ENCODE assay signal across 8 cellular contexts in the genomic region with DNA sequence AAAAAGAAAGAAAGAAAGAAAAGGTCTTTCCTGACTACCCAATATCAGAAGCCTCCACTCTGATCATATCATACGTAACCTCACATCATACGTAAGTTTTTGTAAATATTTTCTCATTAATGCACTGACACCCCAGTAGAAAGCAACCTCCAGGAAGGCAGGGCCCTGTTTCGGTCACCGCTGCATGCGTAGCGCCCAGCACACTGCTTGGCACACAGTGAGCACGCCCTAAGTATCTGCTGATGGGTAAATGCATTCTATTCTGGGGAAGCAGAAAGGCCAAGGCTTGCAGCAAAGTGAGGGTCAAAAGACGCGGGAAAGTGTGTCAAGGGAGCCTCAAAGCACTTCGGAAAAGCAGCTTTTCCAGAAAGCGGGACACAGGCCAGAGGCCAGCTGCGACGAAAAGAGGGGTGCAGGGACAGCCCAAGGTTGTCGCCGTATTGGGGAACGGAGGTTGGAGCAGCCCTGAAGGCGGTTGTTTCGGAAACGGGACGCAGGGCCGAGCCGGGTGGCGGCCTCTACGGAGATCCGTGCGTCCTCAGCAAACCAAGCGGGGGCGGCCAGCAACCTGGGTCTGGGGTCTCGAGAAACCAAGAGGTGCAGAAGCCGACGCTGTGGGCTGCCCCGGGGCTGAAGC. TPM values are rescaled to one million over a fixed set of nuclear protein-coding genes. Genes with fewer than 3 reads are reported as not detected.
DNase-seq lines count a peak whose midpoint lies in the region; ATAC-seq and TF ChIP-seq lines count a peak whose summit lies in the region.

No MANE protein-coding gene starts in this region.

- H3K27me3 ChIP-seq in ascending aorta (no peaks in the 10 kb centered on the region), right lobe of liver (no peaks in the 10 kb centered on the region)

- H3K27ac Mint-ChIP-seq in Calu3 (ENCODE audit: unreplicated experiment), result peak overlapping the region; percentile 83
- peak overlapping the region; percentile 100 for H3K27ac Mint-ChIP-seq in type B pancreatic cell

- DNase-seq in Calu3 (no peak), ascending aorta (ENCODE audit: low spot score in 2 of 2) (no peak), right lobe of liver (peak in 1 of 3 donors; percentile 59), type B pancreatic cell (ENCODE audit: extremely low spot score, unreplicated experiment) (no peak), AG20443 (ENCODE audit: low spot score) (no peak)
- no peak for DNase-seq in stimulated activated CD4-positive, alpha-beta T cell treated with anti-CD3 and anti-CD28 coated beads, Interleukin-1b, Interleukin-23, amount 100 ng/mL, for 48 hours

- TF ChIP-seq POLR2A in right lobe of liver (IDR thresholded peaks at IDR 0.05), result no peak
- TF ChIP-seq POLR2A in GM18505 (IDR thresholded peaks at IDR 0.05; ENCODE audit: borderline replicate concordance, extremely low read depth, insufficient read depth, insufficient read length), result no peak

- H3K4me3 Mint-ChIP-seq in Calu3 (ENCODE audit: low read depth, unreplicated experiment) (peak overlapping the region; percentile 82), type B pancreatic cell (peak overlapping the region; percentile 100)

- H3K36me3 ChIP-seq in ascending aorta (peaks cover 16 to 35% of the 10 kb centered on the region in 2 donors), right lobe of liver (peaks cover 0 to 31% (median 8%) of the 10 kb centered on the region in 4 donors)

- peaks cover 7 to 20% of the 10 kb centered on the region in 2 donors for H3K4me1 ChIP-seq in ascending aorta
- peaks cover 0 to 25% (median 5%) of the 10 kb centered on the region in 4 donors for H3K4me1 ChIP-seq in right lobe of liver

- CTCF ChIA-PET in Calu3 (lab: Charles Lee), result interaction anchor here (0.7 kb wide), 1 partner anchor 128 kb away, joined by 5 read pairs; a partner anchor contains a TSS

- ATAC-seq in HG03175 (IDR thresholded peaks at IDR 0.05; ENCODE audit: unreplicated experiment) (peak; percentile 16), right lobe of liver (peak; percentile 2 to 16 (median 4)), GM18505 (IDR thresholded peaks at IDR 0.05; ENCODE audit: unreplicated experiment) (no peak)

- H3K36me3 Mint-ChIP-seq in Calu3 (ENCODE audit: insufficient read depth, unreplicated experiment) (peaks cover 41% of the 10 kb centered on the region), type B pancreatic cell (peaks cover 11% of the 10 kb centered on the region)

- H3K9me3 ChIP-seq in ascending aorta, result no peaks in the 10 kb centered on the region
- no peaks in the 10 kb centered on the region for H3K9me3 ChIP-seq in right lobe of liver

- 7% methylated on average over 22 of the region's 32 CpGs for WGBS in right lobe of liver (ENCODE audit: insufficient coverage, low coverage, low lambda C conversion rate, missing lambda C conversion rate)

- H3K27me3 Mint-ChIP-seq in Calu3 (ENCODE audit: unreplicated experiment) (no peaks in the 10 kb centered on the region), type B pancreatic cell (no peaks in the 10 kb centered on the region)

- H3K4me1 Mint-ChIP-seq in Calu3 (ENCODE audit: low read depth, unreplicated experiment) (no peaks in the 10 kb centered on the region), type B pancreatic cell (ENCODE audit: unreplicated experiment) (peaks cover 13% of the 10 kb centered on the region)

- TSS peak; percentile 67 for BruUV-seq in Calu3 (replicated peaks; lab: Mats Ljungman, UMichigan)

- H3K4me3 ChIP-seq in ascending aorta (peak overlapping the region; percentile 76 to 88), right lobe of liver (peak overlapping the region; percentile 98 to 100 (median 99))

- H3K27ac ChIP-seq in ascending aorta, result peak overlapping the region; percentile 80 to 86
- peak overlapping the region; percentile 84 to 88 (median 88) for H3K27ac ChIP-seq in right lobe of liver

- intact Hi-C loops in Calu3 (cut with micrococcal nuclease; ENCODE audit: unreplicated experiment), result no loop called here
- intact Hi-C loops in ascending aorta (cut with DNase I), result loop anchor here (2.0 kb wide), 1 partner anchor 127 kb away; a partner anchor contains a TSS
- intact Hi-C loops in right lobe of liver (cut with DNase I), result no loop called here

- H3K9me3 Mint-ChIP-seq in Calu3 (ENCODE audit: low read depth, unreplicated experiment) (no peaks in the 10 kb centered on the region), type B pancreatic cell (no peaks in the 10 kb centered on the region)

- TF ChIP-seq CTCF in Calu3 (IDR thresholded peaks at IDR 0.05; ENCODE audit: unreplicated experiment) (no peak), ascending aorta (IDR thresholded peaks at IDR 0.05) (no peak), right lobe of liver (IDR thresholded peaks at IDR 0.05) (no peak), type B pancreatic cell (conservative IDR thresholded peaks at IDR 0.05) (no peak)

RNA-seq across cellular contexts. Expression of a gene that starts 0.5 kb away (rescaled TPM):
- total RNA-seq in Calu3 (2022) (38.9 and 41.3 TPM in 2 replicates), ascending aorta (42.9 TPM), right lobe of liver (10 to 100 TPM; 19.7 to 25.9 (median 23.6) TPM), type B pancreatic cell (ENCODE audit: low replicate concordance) (60.8 and 86.8 TPM in 2 replicates)

RNA-seq across cellular contexts. Expression of a gene that starts 0.8 kb away (rescaled TPM):
- total RNA-seq in Calu3 (2022) (39.5 and 41.3 TPM in 2 replicates), ascending aorta (41.2 TPM), right lobe of liver (10 to 100 TPM; 10.4 to 30.4 (median 19.3) TPM), type B pancreatic cell (ENCODE audit: low replicate concordance) (68.6 and 83.3 TPM in 2 replicates)

RNA-seq across cellular contexts. Expression of a gene that starts 46.7 kb away (rescaled TPM):
- total RNA-seq in Calu3 (2022) (not detected in 2 replicates), ascending aorta (8.8 TPM), right lobe of liver (10 to 100 TPM; 10.9 to 64.1 (median 25.3) TPM), type B pancreatic cell (ENCODE audit: low replicate concordance) (5.4 and 6.4 TPM in 2 replicates)
